Comparison of ENCODE assay signal across 1 cellular context in the genomic region with DNA sequence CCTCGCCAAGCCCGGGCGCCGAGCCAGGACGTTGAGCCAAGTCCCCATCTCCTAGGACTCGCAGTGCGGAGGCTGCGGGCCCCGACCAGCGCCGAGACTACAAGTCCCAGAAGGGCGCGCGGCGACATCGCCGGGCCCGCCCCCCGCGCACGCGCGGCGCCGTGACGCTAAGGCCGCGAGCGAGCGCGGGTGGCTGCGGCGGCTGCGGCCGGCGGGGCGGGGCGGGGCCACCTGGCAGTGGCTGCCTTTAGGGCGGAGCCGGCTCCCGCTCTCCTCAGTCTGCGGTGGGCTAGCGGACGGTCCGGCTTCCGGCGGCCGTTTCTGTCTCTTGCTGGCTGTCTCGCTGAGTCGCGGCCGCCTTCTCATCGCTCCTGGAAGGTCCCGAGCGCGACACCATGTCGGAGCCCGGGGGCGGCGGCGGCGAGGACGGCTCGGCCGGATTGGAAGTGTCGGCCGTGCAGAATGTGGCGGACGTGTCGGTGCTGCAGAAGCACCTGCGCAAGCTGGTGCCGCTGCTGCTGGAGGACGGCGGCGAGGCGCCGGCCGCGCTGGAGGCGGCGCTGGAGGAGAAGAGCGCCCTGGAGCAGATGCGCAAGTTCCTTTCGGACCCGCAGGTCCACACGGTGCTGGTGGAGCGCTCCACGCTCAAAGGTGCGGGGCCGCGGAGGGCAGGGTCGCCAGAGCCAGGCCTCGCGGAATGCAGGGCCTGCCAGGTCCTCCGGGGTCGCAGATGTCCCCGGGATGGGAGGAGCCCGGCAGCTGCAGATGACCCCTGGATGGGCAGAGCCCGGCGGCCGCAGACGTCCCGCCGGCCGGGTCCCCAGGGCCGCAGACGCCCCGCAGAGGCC.
A peak's percentile ranks its signal among the peaks of the same experiment; 100 is the strongest.
TF ChIP-seq lines count a peak whose summit lies in the region.

Gene DYNC1H1 (plus strand): TSS at position 277 of the 848 bp plus-strand sequence. CDS start 119 bp downstream, at position 396.

TF ChIP-seq in HepG2, 621 proteins besides CTCF, POLR2A, EP300 and RAD21 (continued from another document and continues in another):
- TF ChIP-seq, protein P1, sequence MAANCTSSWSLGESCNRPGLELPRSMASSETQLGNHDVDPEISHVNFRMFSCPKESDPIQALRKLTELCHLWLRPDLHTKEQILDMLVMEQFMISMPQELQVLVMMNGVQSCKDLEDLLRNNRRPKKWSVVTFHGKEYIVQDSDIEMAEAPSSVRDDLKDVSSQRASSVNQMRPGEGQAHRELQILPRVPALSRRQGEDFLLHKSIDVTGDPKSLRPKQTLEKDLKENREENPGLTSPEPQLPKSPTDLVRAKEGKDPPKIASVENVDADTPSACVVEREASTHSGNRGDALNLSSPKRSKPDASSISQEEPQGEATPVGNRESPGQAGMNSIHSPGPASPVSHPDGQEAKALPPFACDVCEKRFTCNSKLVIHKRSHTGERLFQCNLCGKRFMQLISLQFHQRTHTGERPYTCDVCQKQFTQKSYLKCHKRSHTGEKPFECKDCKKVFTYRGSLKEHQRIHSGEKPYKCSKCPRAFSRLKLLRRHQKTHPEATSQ (CRISPR knock-in tag; IDR thresholded peaks at IDR 0.05; ENCODE audit: borderline replicate concordance), result 0 out of 2 replicates have a peak, but pooled peaks have one; percentile 21
- TF ChIP-seq, protein P2, sequence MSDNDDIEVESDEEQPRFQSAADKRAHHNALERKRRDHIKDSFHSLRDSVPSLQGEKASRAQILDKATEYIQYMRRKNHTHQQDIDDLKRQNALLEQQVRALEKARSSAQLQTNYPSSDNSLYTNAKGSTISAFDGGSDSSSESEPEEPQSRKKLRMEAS (IDR thresholded peaks at IDR 0.05), result peak; percentile 68; the same call in 1 of the 2 replicates
- no peak for TF ChIP-seq ZNF550 (CRISPR knock-in tag; IDR thresholded peaks at IDR 0.05; ENCODE audit: borderline replicate concordance)
- TF ChIP-seq PHF5A (CRISPR knock-in tag; IDR thresholded peaks at IDR 0.05; ENCODE audit: low read depth, unreplicated experiment), result no peak
- no peak for TF ChIP-seq LCORL (IDR thresholded peaks at IDR 0.05)
- no peak for TF ChIP-seq LCORL (CRISPR knock-in tag; IDR thresholded peaks at IDR 0.05)
- no peak for TF ChIP-seq SOX13 (IDR thresholded peaks at IDR 0.05)
- TF ChIP-seq SOX13 (CRISPR knock-in tag; conservative IDR thresholded peaks at IDR 0.05 in 1 of 2, IDR thresholded peaks at IDR 0.05 in 1 of 2), result no peak; a peak in 1 of 4 replicates
- peak; percentile 94 for TF ChIP-seq RBFOX2 (IDR thresholded peaks at IDR 0.05; ENCODE audit: low read depth, low read length)
- TF ChIP-seq, protein P3, sequence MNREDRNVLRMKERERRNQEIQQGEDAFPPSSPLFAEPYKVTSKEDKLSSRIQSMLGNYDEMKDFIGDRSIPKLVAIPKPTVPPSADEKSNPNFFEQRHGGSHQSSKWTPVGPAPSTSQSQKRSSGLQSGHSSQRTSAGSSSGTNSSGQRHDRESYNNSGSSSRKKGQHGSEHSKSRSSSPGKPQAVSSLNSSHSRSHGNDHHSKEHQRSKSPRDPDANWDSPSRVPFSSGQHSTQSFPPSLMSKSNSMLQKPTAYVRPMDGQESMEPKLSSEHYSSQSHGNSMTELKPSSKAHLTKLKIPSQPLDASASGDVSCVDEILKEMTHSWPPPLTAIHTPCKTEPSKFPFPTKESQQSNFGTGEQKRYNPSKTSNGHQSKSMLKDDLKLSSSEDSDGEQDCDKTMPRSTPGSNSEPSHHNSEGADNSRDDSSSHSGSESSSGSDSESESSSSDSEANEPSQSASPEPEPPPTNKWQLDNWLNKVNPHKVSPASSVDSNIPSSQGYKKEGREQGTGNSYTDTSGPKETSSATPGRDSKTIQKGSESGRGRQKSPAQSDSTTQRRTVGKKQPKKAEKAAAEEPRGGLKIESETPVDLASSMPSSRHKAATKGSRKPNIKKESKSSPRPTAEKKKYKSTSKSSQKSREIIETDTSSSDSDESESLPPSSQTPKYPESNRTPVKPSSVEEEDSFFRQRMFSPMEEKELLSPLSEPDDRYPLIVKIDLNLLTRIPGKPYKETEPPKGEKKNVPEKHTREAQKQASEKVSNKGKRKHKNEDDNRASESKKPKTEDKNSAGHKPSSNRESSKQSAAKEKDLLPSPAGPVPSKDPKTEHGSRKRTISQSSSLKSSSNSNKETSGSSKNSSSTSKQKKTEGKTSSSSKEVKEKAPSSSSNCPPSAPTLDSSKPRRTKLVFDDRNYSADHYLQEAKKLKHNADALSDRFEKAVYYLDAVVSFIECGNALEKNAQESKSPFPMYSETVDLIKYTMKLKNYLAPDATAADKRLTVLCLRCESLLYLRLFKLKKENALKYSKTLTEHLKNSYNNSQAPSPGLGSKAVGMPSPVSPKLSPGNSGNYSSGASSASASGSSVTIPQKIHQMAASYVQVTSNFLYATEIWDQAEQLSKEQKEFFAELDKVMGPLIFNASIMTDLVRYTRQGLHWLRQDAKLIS (CRISPR knock-in tag; IDR thresholded peaks at IDR 0.05), result no peak
- peak; percentile 97 for TF ChIP-seq THAP11 (CRISPR knock-in tag; IDR thresholded peaks at IDR 0.05)
- peak; percentile 79; the same call in 1 of the 2 replicates for TF ChIP-seq ZNF34 (CRISPR knock-in tag; IDR thresholded peaks at IDR 0.05; ENCODE audit: borderline replicate concordance)
- peak; percentile 90 for TF ChIP-seq ZNF441 (CRISPR knock-in tag; IDR thresholded peaks at IDR 0.05; ENCODE audit: borderline replicate concordance)
- TF ChIP-seq NFYB (CRISPR knock-in tag; IDR thresholded peaks at IDR 0.05), result peak; percentile 29
- TF ChIP-seq IRF2 (CRISPR knock-in tag; IDR thresholded peaks at IDR 0.05), result peak; percentile 52; the same call in 1 of the 2 replicates
- TF ChIP-seq, protein P4, sequence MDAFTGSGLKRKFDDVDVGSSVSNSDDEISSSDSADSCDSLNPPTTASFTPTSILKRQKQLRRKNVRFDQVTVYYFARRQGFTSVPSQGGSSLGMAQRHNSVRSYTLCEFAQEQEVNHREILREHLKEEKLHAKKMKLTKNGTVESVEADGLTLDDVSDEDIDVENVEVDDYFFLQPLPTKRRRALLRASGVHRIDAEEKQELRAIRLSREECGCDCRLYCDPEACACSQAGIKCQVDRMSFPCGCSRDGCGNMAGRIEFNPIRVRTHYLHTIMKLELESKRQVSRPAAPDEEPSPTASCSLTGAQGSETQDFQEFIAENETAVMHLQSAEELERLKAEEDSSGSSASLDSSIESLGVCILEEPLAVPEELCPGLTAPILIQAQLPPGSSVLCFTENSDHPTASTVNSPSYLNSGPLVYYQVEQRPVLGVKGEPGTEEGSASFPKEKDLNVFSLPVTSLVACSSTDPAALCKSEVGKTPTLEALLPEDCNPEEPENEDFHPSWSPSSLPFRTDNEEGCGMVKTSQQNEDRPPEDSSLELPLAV (CRISPR knock-in tag; conservative IDR thresholded peaks at IDR 0.05; ENCODE audit: low read depth), result no peak
- TF ChIP-seq CHCHD3 (CRISPR knock-in tag; IDR thresholded peaks at IDR 0.05), result no peak
- TF ChIP-seq TARDBP (CRISPR knock-in tag; IDR thresholded peaks at IDR 0.05), result peak; percentile 71; the same call in 1 of the 2 replicates
- TF ChIP-seq, protein P5, sequence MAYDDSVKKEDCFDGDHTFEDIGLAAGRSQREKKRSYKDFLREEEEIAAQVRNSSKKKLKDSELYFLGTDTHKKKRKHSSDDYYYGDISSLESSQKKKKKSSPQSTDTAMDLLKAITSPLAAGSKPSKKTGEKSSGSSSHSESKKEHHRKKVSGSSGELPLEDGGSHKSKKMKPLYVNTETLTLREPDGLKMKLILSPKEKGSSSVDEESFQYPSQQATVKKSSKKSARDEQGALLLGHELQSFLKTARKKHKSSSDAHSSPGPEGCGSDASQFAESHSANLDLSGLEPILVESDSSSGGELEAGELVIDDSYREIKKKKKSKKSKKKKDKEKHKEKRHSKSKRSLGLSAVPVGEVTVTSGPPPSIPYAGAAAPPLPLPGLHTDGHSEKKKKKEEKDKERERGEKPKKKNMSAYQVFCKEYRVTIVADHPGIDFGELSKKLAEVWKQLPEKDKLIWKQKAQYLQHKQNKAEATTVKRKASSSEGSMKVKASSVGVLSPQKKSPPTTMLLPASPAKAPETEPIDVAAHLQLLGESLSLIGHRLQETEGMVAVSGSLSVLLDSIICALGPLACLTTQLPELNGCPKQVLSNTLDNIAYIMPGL (CRISPR knock-in tag; IDR thresholded peaks at IDR 0.05; ENCODE audit: borderline replicate concordance in 1 of 2, low read depth in 1 of 2), result peak in 1 of 2 experiments; percentile 74; a peak in 2 of 4 replicates
- peak in 1 of 2 experiments; percentile 89; a peak in 1 of 4 replicates for TF ChIP-seq KLF16 (CRISPR knock-in tag; IDR thresholded peaks at IDR 0.05)
- TF ChIP-seq AKAP8 (CRISPR knock-in tag; IDR thresholded peaks at IDR 0.05), result peak; percentile 59; the same call in 1 of the 2 replicates
- TF ChIP-seq YY1 (IDR thresholded peaks at IDR 0.05; ENCODE audit: insufficient read depth, insufficient replicate concordance, low read depth, low read length), result peak; percentile 62
- peak; percentile 80; the same call in 1 of the 2 replicates for TF ChIP-seq PREB (CRISPR knock-in tag; IDR thresholded peaks at IDR 0.05)
- TF ChIP-seq, protein P6, sequence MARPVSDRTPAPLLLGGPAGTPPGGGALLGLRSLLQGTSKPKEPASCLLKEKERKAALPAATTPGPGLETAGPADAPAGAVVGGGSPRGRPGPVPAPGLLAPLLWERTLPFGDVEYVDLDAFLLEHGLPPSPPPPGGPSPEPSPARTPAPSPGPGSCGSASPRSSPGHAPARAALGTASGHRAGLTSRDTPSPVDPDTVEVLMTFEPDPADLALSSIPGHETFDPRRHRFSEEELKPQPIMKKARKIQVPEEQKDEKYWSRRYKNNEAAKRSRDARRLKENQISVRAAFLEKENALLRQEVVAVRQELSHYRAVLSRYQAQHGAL (CRISPR knock-in tag; IDR thresholded peaks at IDR 0.05; ENCODE audit: not compliant biosample characterization), result no peak
- TF ChIP-seq ZMAT3 (CRISPR knock-in tag; conservative IDR thresholded peaks at IDR 0.05), result peak; percentile 51
- peak; percentile 14 for TF ChIP-seq TEAD3 (CRISPR knock-in tag; optimal IDR thresholded peaks at IDR 0.05; ENCODE audit: borderline replicate concordance)
- TF ChIP-seq CC2D1A (CRISPR knock-in tag; IDR thresholded peaks at IDR 0.05), result no peak
- TF ChIP-seq, protein P7, sequence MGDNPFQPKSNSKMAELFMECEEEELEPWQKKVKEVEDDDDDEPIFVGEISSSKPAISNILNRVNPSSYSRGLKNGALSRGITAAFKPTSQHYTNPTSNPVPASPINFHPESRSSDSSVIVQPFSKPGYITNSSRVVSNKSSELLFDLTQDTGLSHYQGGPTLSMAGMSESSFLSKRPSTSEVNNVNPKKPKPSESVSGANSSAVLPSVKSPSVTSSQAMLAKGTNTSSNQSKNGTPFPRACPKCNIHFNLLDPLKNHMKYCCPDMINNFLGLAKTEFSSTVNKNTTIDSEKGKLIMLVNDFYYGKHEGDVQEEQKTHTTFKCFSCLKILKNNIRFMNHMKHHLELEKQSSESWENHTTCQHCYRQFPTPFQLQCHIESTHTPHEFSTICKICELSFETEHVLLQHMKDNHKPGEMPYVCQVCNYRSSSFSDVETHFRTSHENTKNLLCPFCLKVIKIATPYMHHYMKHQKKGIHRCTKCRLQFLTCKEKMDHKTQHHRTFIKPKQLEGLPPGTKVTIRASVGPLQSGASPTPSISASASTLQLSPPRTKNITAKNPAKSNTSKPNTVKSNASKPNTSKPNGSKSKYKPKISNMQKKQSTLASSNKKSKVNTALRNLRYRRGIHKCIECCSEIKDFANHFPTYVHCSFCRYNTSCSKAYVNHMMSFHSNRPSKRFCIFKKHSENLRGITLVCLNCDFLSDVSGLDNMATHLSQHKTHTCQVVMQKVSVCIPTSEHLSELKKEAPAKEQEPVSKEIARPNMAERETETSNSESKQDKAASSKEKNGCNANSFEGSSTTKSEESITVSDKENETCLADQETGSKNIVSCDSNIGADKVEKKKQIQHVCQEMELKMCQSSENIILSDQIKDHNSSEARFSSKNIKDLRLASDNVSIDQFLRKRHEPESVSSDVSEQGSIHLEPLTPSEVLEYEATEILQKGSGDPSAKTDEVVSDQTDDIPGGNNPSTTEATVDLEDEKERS (CRISPR knock-in tag; IDR thresholded peaks at IDR 0.05), result no peak; the same call in 1 of the 2 replicates
- 0 out of 2 replicates have a peak, but pooled peaks have one; percentile 30 for TF ChIP-seq CREB3 (CRISPR knock-in tag; IDR thresholded peaks at IDR 0.05)
- peak; percentile 35; the same call in 1 of the 2 replicates for TF ChIP-seq ZSCAN21 (CRISPR knock-in tag; IDR thresholded peaks at IDR 0.05; ENCODE audit: borderline replicate concordance)
- TF ChIP-seq FOXP1 (IDR thresholded peaks at IDR 0.05), result no peak
- no peak for TF ChIP-seq FOXP1 (CRISPR knock-in tag; IDR thresholded peaks at IDR 0.05)
- TF ChIP-seq GFI1 (CRISPR knock-in tag; IDR thresholded peaks at IDR 0.05; ENCODE audit: borderline replicate concordance), result peak; percentile 29; the same call in 1 of the 2 replicates
- no peak for TF ChIP-seq CBX2 (IDR thresholded peaks at IDR 0.05; ENCODE audit: low read depth, low read length)
- TF ChIP-seq CBX2 (CRISPR knock-in tag; IDR thresholded peaks at IDR 0.05; ENCODE audit: low read depth), result no peak
- TF ChIP-seq HOXA7 (CRISPR knock-in tag; IDR thresholded peaks at IDR 0.05), result no peak
- TF ChIP-seq CENPX (CRISPR knock-in tag; IDR thresholded peaks at IDR 0.05), result no peak
- peak; percentile 76; the same call in 1 of the 2 replicates for TF ChIP-seq HOXA9 (CRISPR knock-in tag; IDR thresholded peaks at IDR 0.05; ENCODE audit: borderline replicate concordance)
- no peak for TF ChIP-seq ZNF296 (CRISPR knock-in tag; conservative IDR thresholded peaks at IDR 0.05)
- TF ChIP-seq SALL2 (CRISPR knock-in tag; IDR thresholded peaks at IDR 0.05), result peak; percentile 49; the same call in 1 of the 2 replicates
- TF ChIP-seq ZNF484 (CRISPR knock-in tag; IDR thresholded peaks at IDR 0.05; ENCODE audit: borderline replicate concordance, low read depth), result no peak
- TF ChIP-seq MIER3 (CRISPR knock-in tag; IDR thresholded peaks at IDR 0.05; ENCODE audit: borderline replicate concordance), result peak; percentile 19; the same call in 1 of the 2 replicates
